ENCODE assay signal across 1 cellular context in genomic region chr2:42568431-42569115, GRCh38.
TF ChIP-seq lines count a peak whose summit lies in the region.

Gene MTA3 (plus strand): TSS chr2:42568632. CDS start chr2:42568746, 114 bp downstream.

TF ChIP-seq in WTC11, 78 proteins besides CTCF, POLR2A, EP300 and RAD21 (continued from another document):
- TF ChIP-seq ARID4B (CRISPR knock-in tag; IDR thresholded peaks at IDR 0.05; ENCODE audit: borderline replicate concordance) (no peak), OVOL2 (CRISPR knock-in tag; IDR thresholded peaks at IDR 0.05; ENCODE audit: borderline replicate concordance) (no peak), FOXK1 (CRISPR knock-in tag; IDR thresholded peaks at IDR 0.05) (peak; percentile 46; the same call in 1 of the 2 replicates), GABPB1 (CRISPR knock-in tag; IDR thresholded peaks at IDR 0.05) (no peak), NFE2L1 (CRISPR knock-in tag; IDR thresholded peaks at IDR 0.05) (no peak), GTF2I (CRISPR knock-in tag; conservative IDR thresholded peaks at IDR 0.05) (no peak), SP1 (CRISPR knock-in tag; conservative IDR thresholded peaks at IDR 0.05) (peak; percentile 39; the same call in 1 of the 2 replicates)
- TF ChIP-seq, protein P1, sequence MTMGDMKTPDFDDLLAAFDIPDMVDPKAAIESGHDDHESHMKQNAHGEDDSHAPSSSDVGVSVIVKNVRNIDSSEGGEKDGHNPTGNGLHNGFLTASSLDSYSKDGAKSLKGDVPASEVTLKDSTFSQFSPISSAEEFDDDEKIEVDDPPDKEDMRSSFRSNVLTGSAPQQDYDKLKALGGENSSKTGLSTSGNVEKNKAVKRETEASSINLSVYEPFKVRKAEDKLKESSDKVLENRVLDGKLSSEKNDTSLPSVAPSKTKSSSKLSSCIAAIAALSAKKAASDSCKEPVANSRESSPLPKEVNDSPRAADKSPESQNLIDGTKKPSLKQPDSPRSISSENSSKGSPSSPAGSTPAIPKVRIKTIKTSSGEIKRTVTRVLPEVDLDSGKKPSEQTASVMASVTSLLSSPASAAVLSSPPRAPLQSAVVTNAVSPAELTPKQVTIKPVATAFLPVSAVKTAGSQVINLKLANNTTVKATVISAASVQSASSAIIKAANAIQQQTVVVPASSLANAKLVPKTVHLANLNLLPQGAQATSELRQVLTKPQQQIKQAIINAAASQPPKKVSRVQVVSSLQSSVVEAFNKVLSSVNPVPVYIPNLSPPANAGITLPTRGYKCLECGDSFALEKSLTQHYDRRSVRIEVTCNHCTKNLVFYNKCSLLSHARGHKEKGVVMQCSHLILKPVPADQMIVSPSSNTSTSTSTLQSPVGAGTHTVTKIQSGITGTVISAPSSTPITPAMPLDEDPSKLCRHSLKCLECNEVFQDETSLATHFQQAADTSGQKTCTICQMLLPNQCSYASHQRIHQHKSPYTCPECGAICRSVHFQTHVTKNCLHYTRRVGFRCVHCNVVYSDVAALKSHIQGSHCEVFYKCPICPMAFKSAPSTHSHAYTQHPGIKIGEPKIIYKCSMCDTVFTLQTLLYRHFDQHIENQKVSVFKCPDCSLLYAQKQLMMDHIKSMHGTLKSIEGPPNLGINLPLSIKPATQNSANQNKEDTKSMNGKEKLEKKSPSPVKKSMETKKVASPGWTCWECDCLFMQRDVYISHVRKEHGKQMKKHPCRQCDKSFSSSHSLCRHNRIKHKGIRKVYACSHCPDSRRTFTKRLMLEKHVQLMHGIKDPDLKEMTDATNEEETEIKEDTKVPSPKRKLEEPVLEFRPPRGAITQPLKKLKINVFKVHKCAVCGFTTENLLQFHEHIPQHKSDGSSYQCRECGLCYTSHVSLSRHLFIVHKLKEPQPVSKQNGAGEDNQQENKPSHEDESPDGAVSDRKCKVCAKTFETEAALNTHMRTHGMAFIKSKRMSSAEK (CRISPR knock-in tag; IDR thresholded peaks at IDR 0.05; ENCODE audit: borderline replicate concordance), result no peak
- TF ChIP-seq, protein P2, sequence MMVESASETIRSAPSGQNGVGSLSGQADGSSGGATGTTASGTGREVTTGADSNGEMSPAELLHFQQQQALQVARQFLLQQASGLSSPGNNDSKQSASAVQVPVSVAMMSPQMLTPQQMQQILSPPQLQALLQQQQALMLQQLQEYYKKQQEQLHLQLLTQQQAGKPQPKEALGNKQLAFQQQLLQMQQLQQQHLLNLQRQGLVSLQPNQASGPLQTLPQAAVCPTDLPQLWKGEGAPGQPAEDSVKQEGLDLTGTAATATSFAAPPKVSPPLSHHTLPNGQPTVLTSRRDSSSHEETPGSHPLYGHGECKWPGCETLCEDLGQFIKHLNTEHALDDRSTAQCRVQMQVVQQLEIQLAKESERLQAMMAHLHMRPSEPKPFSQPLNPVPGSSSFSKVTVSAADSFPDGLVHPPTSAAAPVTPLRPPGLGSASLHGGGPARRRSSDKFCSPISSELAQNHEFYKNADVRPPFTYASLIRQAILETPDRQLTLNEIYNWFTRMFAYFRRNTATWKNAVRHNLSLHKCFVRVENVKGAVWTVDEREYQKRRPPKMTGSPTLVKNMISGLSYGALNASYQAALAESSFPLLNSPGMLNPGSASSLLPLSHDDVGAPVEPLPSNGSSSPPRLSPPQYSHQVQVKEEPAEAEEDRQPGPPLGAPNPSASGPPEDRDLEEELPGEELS (CRISPR knock-in tag; IDR thresholded peaks at IDR 0.05), result no peak
